In genomic region chr22:39917776-39918493, GRCh38 we compare ENCODE assay signal across 12 cellular contexts. TPM values are rescaled to one million over a fixed set of nuclear protein-coding genes. Genes with fewer than 3 reads are reported as not detected.
DNase-seq lines count a peak whose midpoint lies in the region; ATAC-seq lines count a peak whose summit lies in the region.
"Had no signal": no experiment of that assay in that cellular context is flagged by ENCODE, and none has a peak within 500 bp of the region (broad histone marks: within the 10 kb centered on the region; RNA-seq: fewer than 3 reads in every experiment).

No MANE protein-coding gene starts in this region.

- no peaks in the 10 kb centered on the region for H3K9me3 Mint-ChIP-seq in activated T-cell treated with anti-CD3 and anti-CD28 coated beads, Interleukin-2, amount 50 U/mL, for 24 hours
- no peaks in the 10 kb centered on the region for H3K9me3 Mint-ChIP-seq in stimulated activated effector memory CD8-positive, alpha-beta T cell treated with anti-CD3 and anti-CD28 coated beads, Interleukin-12 subunit alpha, Interleukin-12 subunit beta, amount 100 ng/mL, for 72 hours
- H3K9me3 Mint-ChIP-seq: IgD-negative memory B cell had no signal

- no peaks in the 10 kb centered on the region for H3K4me1 ChIP-seq in trophoblast cell (ENCODE audit: control insufficient read depth in 1 of 2, insufficient read depth in 2 of 2, low read length in 2 of 2)
- H3K4me1 ChIP-seq: right atrium auricular region had no signal

- H4K91ac ChIP-seq in trophoblast cell (ENCODE audit: low read depth, low read length), result no peak overlapping the region

- no peak overlapping the region for H3K27ac ChIP-seq in trophoblast cell (ENCODE audit: low read depth, low read length)
- H3K27ac ChIP-seq: right atrium auricular region had no signal

- H3K36me3 ChIP-seq in trophoblast cell (ENCODE audit: control insufficient read depth in 1 of 2, insufficient read depth in 2 of 2, low read length in 2 of 2), result no peaks in the 10 kb centered on the region
- H3K36me3 ChIP-seq: right atrium auricular region had no signal

- no peak overlapping the region for H2AFZ ChIP-seq in trophoblast cell (ENCODE audit: insufficient read depth, low read length, poor library complexity)

- no CpG with 5 or more reads among the region's 12 CpGs for WGBS in trophoblast cell (ENCODE audit: extremely low coverage, insufficient coverage, insufficient read length)

- H3K14ac ChIP-seq in trophoblast cell (ENCODE audit: low read length), result no peak overlapping the region

- ATAC-seq in stimulated activated effector memory CD8-positive, alpha-beta T cell treated with anti-CD3 and anti-CD28 coated beads, Interleukin-12 subunit alpha, Interleukin-12 subunit beta, amount 100 ng/mL, for 72 hours, result no peak

- peak overlapping the region; percentile 65 for H3K4me3 Mint-ChIP-seq in activated T-cell treated with anti-CD3 and anti-CD28 coated beads, Interleukin-2, amount 50 U/mL, for 24 hours
- peak overlapping the region; percentile 72 for H3K4me3 Mint-ChIP-seq in stimulated activated effector memory CD8-positive, alpha-beta T cell treated with anti-CD3 and anti-CD28 coated beads, Interleukin-12 subunit alpha, Interleukin-12 subunit beta, amount 100 ng/mL, for 72 hours

- H3K4me3 ChIP-seq in trophoblast cell (ENCODE audit: low read depth, low read length), result no peak overlapping the region
- H3K4me3 ChIP-seq: right atrium auricular region had no signal

- no peak overlapping the region for H2AK5ac ChIP-seq in trophoblast cell (ENCODE audit: low read length)

- H3K79me1 ChIP-seq in trophoblast cell (ENCODE audit: low read length), result no peaks in the 10 kb centered on the region

- H3K79me2 ChIP-seq in trophoblast cell (ENCODE audit: control insufficient read depth, insufficient read depth, low read length, poor library complexity), result no peaks in the 10 kb centered on the region

- no peak overlapping the region for H3K18ac ChIP-seq in trophoblast cell (ENCODE audit: low read length)

- peaks cover 3% of the 10 kb centered on the region for H3K36me3 Mint-ChIP-seq in activated T-cell treated with anti-CD3 and anti-CD28 coated beads, Interleukin-2, amount 50 U/mL, for 24 hours (ENCODE audit: low read depth)
- peaks cover 34% of the 10 kb centered on the region for H3K36me3 Mint-ChIP-seq in stimulated activated effector memory CD8-positive, alpha-beta T cell treated with anti-CD3 and anti-CD28 coated beads, Interleukin-12 subunit alpha, Interleukin-12 subunit beta, amount 100 ng/mL, for 72 hours

- no peak overlapping the region for H2BK5ac ChIP-seq in trophoblast cell (ENCODE audit: low read depth, low read length, poor library complexity)

- no peak overlapping the region for H2BK12ac ChIP-seq in trophoblast cell (ENCODE audit: low read length)

- H2BK120ac ChIP-seq in trophoblast cell (ENCODE audit: insufficient read depth, low read length, poor library complexity), result no peak overlapping the region

- H3K23ac ChIP-seq in trophoblast cell (ENCODE audit: low read length), result no peak overlapping the region

- in situ Hi-C loops in SK-MEL-5 (cut with HindIII; ENCODE audit: low pct_unique_long_range_greater_than_20kb, low sequenced_read_pairs), result no loop called here

- H3K27me3 ChIP-seq in trophoblast cell (ENCODE audit: insufficient read depth, low read length), result no peaks in the 10 kb centered on the region
- H3K27me3 ChIP-seq: right atrium auricular region had no signal

- no peak overlapping the region for H3K9ac ChIP-seq in trophoblast cell (ENCODE audit: low read length)

- peaks cover 91% of the 10 kb centered on the region for H3K4me1 Mint-ChIP-seq in activated T-cell treated with anti-CD3 and anti-CD28 coated beads, Interleukin-2, amount 50 U/mL, for 24 hours (ENCODE audit: low read depth)
- H3K4me1 Mint-ChIP-seq in stimulated activated effector memory CD8-positive, alpha-beta T cell treated with anti-CD3 and anti-CD28 coated beads, Interleukin-12 subunit alpha, Interleukin-12 subunit beta, amount 100 ng/mL, for 72 hours, result peaks cover 84% of the 10 kb centered on the region

- no peak overlapping the region for H3K4me2 ChIP-seq in trophoblast cell (ENCODE audit: low read length)

- peak overlapping the region; percentile 90 for H3K27ac Mint-ChIP-seq in activated T-cell treated with anti-CD3 and anti-CD28 coated beads, Interleukin-2, amount 50 U/mL, for 24 hours
- peak overlapping the region; percentile 88 for H3K27ac Mint-ChIP-seq in stimulated activated effector memory CD8-positive, alpha-beta T cell treated with anti-CD3 and anti-CD28 coated beads, Interleukin-12 subunit alpha, Interleukin-12 subunit beta, amount 100 ng/mL, for 72 hours

- no peak overlapping the region for H4K8ac ChIP-seq in trophoblast cell (ENCODE audit: low read depth, low read length)

- no peak overlapping the region for H4K12ac ChIP-seq in trophoblast cell (ENCODE audit: low read depth, low read length)

- no peaks in the 10 kb centered on the region for H3K27me3 Mint-ChIP-seq in activated T-cell treated with anti-CD3 and anti-CD28 coated beads, Interleukin-2, amount 50 U/mL, for 24 hours

- H3K4ac ChIP-seq in trophoblast cell (ENCODE audit: low read depth, low read length), result no peak overlapping the region

- H3K9me3 ChIP-seq in trophoblast cell (ENCODE audit: insufficient read depth, low read depth, low read length), result no peaks in the 10 kb centered on the region
- H3K9me3 ChIP-seq: right atrium auricular region had no signal

- no peak for DNase-seq in activated T-cell treated with anti-CD3 and anti-CD28 coated beads, Interleukin-2, amount 50 U/mL, for 24 hours
- no peak for DNase-seq in activated T-cell treated with anti-CD3 and anti-CD28 coated beads, Interleukin-2, amount 50 U/mL, for 1 hour
- peak; percentile 8 for DNase-seq in SK-MEL-5 (ENCODE audit: low read depth, low spot score)
- peak; percentile 52 for DNase-seq in cerebellar cortex (ENCODE audit: low spot score)
- DNase-seq in stimulated activated effector memory CD8-positive, alpha-beta T cell treated with anti-CD3 and anti-CD28 coated beads, Interleukin-12 subunit alpha, Interleukin-12 subunit beta, amount 100 ng/mL, for 72 hours (ENCODE audit: low spot score in 2 of 2), result no peak
- DNase-seq in trophoblast cell, result no peak
- no peak for DNase-seq in middle frontal gyrus (ENCODE audit: extremely low spot score, low spot score)
- DNase-seq in GDM1 (lab: John Stamatoyannopoulos, UW), result no peak
- DNase-seq: GF-D8 had no signal

RNA-seq across cellular contexts. Expression of gene GRAP2, which starts 17.1 kb away (rescaled TPM):
- 0.67 and 2.2 TPM in 2 replicates for total RNA-seq in SK-MEL-5 (2014; rRNA removed; shearing (Covaris generic))
- 3.1 and 4.4 TPM in 2 replicates for polyA plus RNA-seq in SK-MEL-5 (2015; cell fraction: cytosol; rRNA removed)
- 2.3 and 4.8 TPM in 2 replicates for polyA plus RNA-seq in SK-MEL-5 (2015; cell fraction: nucleus; rRNA removed)
- polyA plus RNA-seq in trophoblast cell (2013), result 0.07 and 0.27 TPM in 2 replicates
- polyA plus RNA-seq: BJ had no signal

RNA-seq across cellular contexts. Expression of gene ENTHD1, which starts 24.4 kb away (rescaled TPM):
- 41.5 and 41.9 TPM in 2 replicates for total RNA-seq in SK-MEL-5 (2014; rRNA removed; shearing (Covaris generic))
- 7.3 and 11.0 TPM in 2 replicates for polyA plus RNA-seq in SK-MEL-5 (2015; cell fraction: cytosol; rRNA removed)
- 7.2 and 9.1 TPM in 2 replicates for polyA plus RNA-seq in SK-MEL-5 (2015; cell fraction: nucleus; rRNA removed)
- not detected in 2 replicates for polyA plus RNA-seq in trophoblast cell (2013)
- total RNA-seq: right atrium auricular region had no signal
- polyA plus RNA-seq: BJ had no signal

RNA-seq across cellular contexts. Expression of gene TMA7B, which starts 42.3 kb away (rescaled TPM):
- 0.08 TPM in 1 of 2 replicates, not detected in the other for total RNA-seq in SK-MEL-5 (2014; rRNA removed; shearing (Covaris generic))
- polyA plus RNA-seq in SK-MEL-5 (2015; cell fraction: cytosol; rRNA removed), result 0.19 TPM in 1 of 2 replicates, not detected in the other
- polyA plus RNA-seq in SK-MEL-5 (2015; cell fraction: nucleus; rRNA removed), result not detected in 2 replicates
- polyA plus RNA-seq in trophoblast cell (2013), result 0.04 and 0.10 TPM in 2 replicates
- total RNA-seq: right atrium auricular region had no signal
- polyA plus RNA-seq: BJ had no signal

Comparison
In these comparisons a context has a peak if more than half of its experiments do, and no peak if none do; other contexts are left out.
1. DNase-seq: peak in SK-MEL-5 (single experiment) and cerebellar cortex (single experiment); none in activated T-cell treated with anti-CD3 and anti-CD28 coated beads, Interleukin-2, amount 50 U/mL, for 24 hours (single experiment), activated T-cell treated with anti-CD3 and anti-CD28 coated beads, Interleukin-2, amount 50 U/mL, for 1 hour (single experiment), stimulated activated effector memory CD8-positive, alpha-beta T cell treated with anti-CD3 and anti-CD28 coated beads, Interleukin-12 subunit alpha, Interleukin-12 subunit beta, amount 100 ng/mL, for 72 hours (0 of 2), trophoblast cell (0 of 2), middle frontal gyrus (single experiment) and GDM1 (single experiment).